17 cellular contexts compared by ENCODE assay signal in the genomic region with DNA sequence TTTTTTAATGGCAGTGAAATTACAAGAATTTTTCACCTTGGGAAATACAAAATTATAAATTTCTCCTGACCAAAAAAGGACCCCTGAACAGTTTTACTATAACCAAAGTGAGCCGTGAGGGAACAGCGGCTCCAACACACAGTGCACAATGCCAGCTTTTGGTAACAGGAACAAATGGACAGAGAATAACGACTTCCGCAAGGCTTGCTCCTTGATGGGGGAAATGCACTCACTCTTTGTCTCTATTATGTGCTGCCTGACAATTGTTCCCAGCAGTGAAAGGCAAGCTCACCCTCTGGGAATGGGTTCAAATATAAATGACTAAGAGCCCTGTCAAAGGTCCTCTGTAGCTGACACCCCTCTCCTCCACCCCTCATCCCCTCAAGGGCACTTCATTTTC.
DNase-seq lines count a peak whose midpoint lies in the region; ATAC-seq and TF ChIP-seq lines count a peak whose summit lies in the region.
"Had no signal": no experiment of that assay in that cellular context is flagged by ENCODE, and none has a peak within 500 bp of the region (broad histone marks: within the 10 kb centered on the region; RNA-seq: fewer than 3 reads in every experiment).

No MANE protein-coding gene starts in this region.

- H3K9me2 ChIP-seq in neural cell (ENCODE audit: insufficient read depth, low read length), result no peaks in the 10 kb centered on the region

- no peaks in the 10 kb centered on the region for H4K20me1 ChIP-seq in neural cell (ENCODE audit: insufficient read depth)

- TF ChIP-seq CTCF in neural cell (IDR thresholded peaks at IDR 0.05; ENCODE audit: poor library complexity, severe bottlenecking), result no peak

- no peak overlapping the region for H2AFZ ChIP-seq in neural cell (ENCODE audit: low read depth, low read length)

- ATAC-seq in HG02588 (IDR thresholded peaks at IDR 0.05; ENCODE audit: unreplicated experiment) (no peak), HG03565 (IDR thresholded peaks at IDR 0.05; ENCODE audit: unreplicated experiment) (no peak), HG03175 (IDR thresholded peaks at IDR 0.05; ENCODE audit: unreplicated experiment) (no peak)
- ATAC-seq: GM12878, SK-N-SH treated with all-trans-retinoic acid at 6 μM for 48 hours had no signal

- no peaks in the 10 kb centered on the region for H3K79me2 ChIP-seq in neural cell (replicated peaks; ENCODE audit: insufficient read depth, low read length)

- H3K27ac ChIP-seq in neural cell (ENCODE audit: low read length), result peak overlapping the region; percentile 74
- H3K27ac ChIP-seq: Peyer's patch had no signal

- no peak for TF ChIP-seq RAD21 in neural cell (conservative IDR thresholded peaks at IDR 0.05)

- peaks cover 5% of the 10 kb centered on the region for H3F3A ChIP-seq in neural cell (ENCODE audit: insufficient read depth, low read length, poor library complexity, severe bottlenecking)

- H3K4me2 ChIP-seq in neural cell (ENCODE audit: low read length), result peak overlapping the region; percentile 7

- peak overlapping the region; percentile 27 for H3K4me3 ChIP-seq in neural cell (ENCODE audit: low read length)
- H3K4me3 ChIP-seq: GM12878, Peyer's patch had no signal

- H3K9ac ChIP-seq in neural cell (ENCODE audit: low read length), result peak overlapping the region; percentile 25

- no peak for TF ChIP-seq EP300 in neural cell (conservative IDR thresholded peaks at IDR 0.05; ENCODE audit: poor library complexity, severe bottlenecking)

- H3K36me3 ChIP-seq in neural cell (ENCODE audit: insufficient read depth, low read length), result no peaks in the 10 kb centered on the region
- H3K36me3 ChIP-seq: Peyer's patch had no signal

- DNase-seq in NCI-H748 (lab: John Stamatoyannopoulos, UW; ENCODE audit: unreplicated experiment) (peak; percentile 40), NCI-H748 treated with DMSO at 0.1 percent for 48 hours (lab: John Stamatoyannopoulos, UW) (no peak), astrocyte of the hippocampus (ENCODE audit: low read depth, low spot score) (peak; percentile 13), MV-4-11 (lab: John Stamatoyannopoulos, UW) (no peak)
- DNase-seq: Caco-2, HCEC 1CT, NCI-H1930, NCI-H2227 treated with DMSO at 0.1 percent for 48 hours, NCI-H526 treated with DMSO at 0.1 percent for 48 hours, Peyer's patch, SHP77 had no signal

- no peaks in the 10 kb centered on the region for H3K27me3 ChIP-seq in neural cell (ENCODE audit: insufficient read depth, low read depth, low read length)
- H3K27me3 ChIP-seq: Peyer's patch had no signal

- H3K9me3 ChIP-seq in neural cell (ENCODE audit: low read length), result no peaks in the 10 kb centered on the region
- H3K9me3 ChIP-seq: Caco-2, Peyer's patch had no signal

TF ChIP-seq in neural cell, 6 proteins besides CTCF, POLR2A, EP300 and RAD21:
- TF ChIP-seq POLR2AphosphoS5 (IDR thresholded peaks at IDR 0.05), result no peak
- TF ChIP-seq TAF1 (IDR thresholded peaks at IDR 0.05; ENCODE audit: low read depth), result no peak
- no peak for TF ChIP-seq MXI1 (conservative IDR thresholded peaks at IDR 0.05; ENCODE audit: poor library complexity, severe bottlenecking)

Comparison
In these comparisons a context has a peak if more than half of its experiments do, and no peak if none do; other contexts are left out.
1. DNase-seq: peak in NCI-H748 (single experiment) and astrocyte of the hippocampus (single experiment); none in NCI-H748 treated with DMSO at 0.1 percent for 48 hours (single experiment) and MV-4-11 (single experiment).